In genomic region chr4:109434793-109435080, GRCh38 we compare ENCODE assay signal across 8 cellular contexts. TPM values are rescaled to one million over a fixed set of nuclear protein-coding genes. Genes with fewer than 3 reads are reported as not detected.
A peak's percentile ranks its signal among the peaks of the same experiment; 100 is the strongest.
DNase-seq lines count a peak whose midpoint lies in the region; ATAC-seq, FAIRE-seq and TF ChIP-seq lines count a peak whose summit lies in the region.

No MANE protein-coding gene starts in this region.

- 61% methylated on average over 6 of the region's 6 CpGs for WGBS in GM12878 (ENCODE audit: insufficient coverage, insufficient replicate concordance, low lambda C conversion rate, missing lambda C conversion rate)

- H3K4me3 Mint-ChIP-seq in activated naive CD4-positive, alpha-beta T cell treated with anti-CD3 and anti-CD28 coated beads, Interleukin-2, amount 50 U/mL, for 24 hours, result peak overlapping the region; percentile 93

- no peak for TF ChIP-seq EP300 in GM12878 (IDR thresholded peaks at IDR 0.05; ENCODE audit: borderline replicate concordance in 1 of 2, control insufficient read depth in 1 of 2, low read depth in 2 of 2, low read length in 2 of 2)

- TF ChIP-seq POLR2A in GM12878 (IDR thresholded peaks at IDR 0.05; ENCODE audit: low read depth, low read length), result no peak

- H2AFZ ChIP-seq in GM12878 (ENCODE audit: control insufficient read depth, low read depth, low read length), result no peak overlapping the region

- SMC1A ChIA-PET in GM12878 (lab: Charles Lee; ENCODE audit: uncharacterized antibody, unreplicated experiment), result interaction anchor here (0.6 to 2.3 kb wide), 4 partner anchors 9 to 101 kb away, joined by 3 to 7 read pairs (median 4); no protein-coding TSS in a partner anchor

- peaks cover 65% of the 10 kb centered on the region for H3K4me1 Mint-ChIP-seq in activated naive CD4-positive, alpha-beta T cell treated with anti-CD3 and anti-CD28 coated beads, Interleukin-2, amount 50 U/mL, for 24 hours

- no TSS peak for BruUV-seq in GM12878 (replicated peaks; lab: Mats Ljungman, UMichigan)

- CTCF ChIA-PET in GM12878 (lab: Yijun Ruan, JAX), result interaction anchor here (0.9 to 4.0 kb wide), 7 partner anchors 8 to 544 kb away, joined by 3 to 22 read pairs (median 5); partner anchors contain the start of gene MCUB

- in situ Hi-C loops in GM12878 (cut with MboI), result loop anchor here (25.0 kb wide), 1 partner anchor 753 kb away; the partner anchor contains the start of gene ELOVL6

- FAIRE-seq in GM12878 (lab: Jason Lieb, UNC), result no peak

- POLR2A ChIA-PET in GM12878 (lab: Charles Lee), result interaction anchor here (1.1 to 1.3 kb wide), 2 partner anchors 10 to 381 kb away, joined by 3 read pairs; partner anchors contain the start of gene GAR1

- TF ChIP-seq RAD21 in GM12878 (IDR thresholded peaks at IDR 0.05; ENCODE audit: insufficient read depth, low read depth, low read length), result no peak

- H3K27ac Mint-ChIP-seq in activated naive CD4-positive, alpha-beta T cell treated with anti-CD3 and anti-CD28 coated beads, Interleukin-2, amount 50 U/mL, for 24 hours, result peak overlapping the region; percentile 83

- H3K27me3 Mint-ChIP-seq in activated naive CD4-positive, alpha-beta T cell treated with anti-CD3 and anti-CD28 coated beads, Interleukin-2, amount 50 U/mL, for 24 hours, result no peaks in the 10 kb centered on the region

- H3K9me3 ChIP-seq in GM12878 (replicated peaks; ENCODE audit: control insufficient read depth, insufficient read depth, low read length), result no peaks in the 10 kb centered on the region
- no peaks in the 10 kb centered on the region for H3K9me3 ChIP-seq in lower lobe of right lung
- no peaks in the 10 kb centered on the region for H3K9me3 ChIP-seq in upper lobe of right lung

- H3K9ac ChIP-seq in GM12878 (ENCODE audit: control insufficient read depth, insufficient read depth, low read length), result peak overlapping the region; percentile 76

- TF ChIP-seq CTCF in GM12878 (IDR thresholded peaks at IDR 0.05 in 2 of 3, conservative IDR thresholded peaks at IDR 0.05 in 1 of 3; ENCODE audit: control insufficient read depth in 2 of 3, extremely low read depth in 1 of 3, insufficient read depth in 1 of 3, low read depth in 3 of 3, low read length in 3 of 3) (no peak), lower lobe of right lung (IDR thresholded peaks at IDR 0.05) (no peak), upper lobe of right lung (IDR thresholded peaks at IDR 0.05) (no peak)

- peaks cover 3% of the 10 kb centered on the region; the same call in 1 of the 2 replicates for H4K20me1 ChIP-seq in GM12878 (ENCODE audit: control insufficient read depth, insufficient read depth)

- H3K27me3 ChIP-seq in GM12878 (replicated peaks in 1 of 2; ENCODE audit: control insufficient read depth in 2 of 2, insufficient read depth in 2 of 2, low read length in 1 of 2) (no peaks in the 10 kb centered on the region), lower lobe of right lung (ENCODE audit: low read depth) (no peaks in the 10 kb centered on the region), upper lobe of right lung (no peaks in the 10 kb centered on the region)

- ATAC-seq in GM12878, result no peak; the same call in 2 of the 3 replicates
- ATAC-seq in lower lobe of right lung, result no peak
- ATAC-seq in upper lobe of right lung, result no peak
- ATAC-seq in HG02884 (IDR thresholded peaks at IDR 0.05; ENCODE audit: unreplicated experiment), result no peak
- ATAC-seq in GM19035 (IDR thresholded peaks at IDR 0.05; ENCODE audit: unreplicated experiment), result no peak

- peaks cover 13% of the 10 kb centered on the region for H3K4me1 ChIP-seq in GM12878 (ENCODE audit: control insufficient read depth, insufficient read depth, low read length)
- H3K4me1 ChIP-seq in lower lobe of right lung, result peaks cover 38% of the 10 kb centered on the region
- peaks cover 37% of the 10 kb centered on the region for H3K4me1 ChIP-seq in upper lobe of right lung

- intact Hi-C loops in GM12878 (cut with micrococcal nuclease; ENCODE audit: unreplicated experiment), result loop anchor here (5.0 to 10.0 kb wide), 2 partner anchors 218 to 760 kb away; partner anchors contain the start of gene ELOVL6
- intact Hi-C loops in lower lobe of right lung (cut with DNase I), result no loop called here
- intact Hi-C loops in upper lobe of right lung (cut with DNase I), result no loop called here

- H3K4me2 ChIP-seq in GM12878 (ENCODE audit: control insufficient read depth, insufficient read depth), result peak overlapping the region; percentile 77

- H3K36me3 Mint-ChIP-seq in activated naive CD4-positive, alpha-beta T cell treated with anti-CD3 and anti-CD28 coated beads, Interleukin-2, amount 50 U/mL, for 24 hours, result peaks cover 8% of the 10 kb centered on the region

- H3K36me3 ChIP-seq in GM12878 (ENCODE audit: control insufficient read depth in 2 of 2, insufficient read depth in 2 of 2, low read length in 1 of 2), result no peaks in the 10 kb centered on the region
- peaks cover 9% of the 10 kb centered on the region for H3K36me3 ChIP-seq in lower lobe of right lung
- no peaks in the 10 kb centered on the region for H3K36me3 ChIP-seq in upper lobe of right lung

- H3K4me3 ChIP-seq in GM12878 (peak overlapping the region; percentile 82), lower lobe of right lung (peak overlapping the region; percentile 90), upper lobe of right lung (peak overlapping the region; percentile 90)

- RAD21 ChIA-PET in GM12878 (lab: Charles Lee; ENCODE audit: unreplicated experiment), result interaction anchor here (0.9 to 2.8 kb wide), 5 partner anchors 28 to 269 kb away, joined by 3 to 10 read pairs (median 7); partner anchors contain the start of genes CASP6 and MCUB

- no peak for DNase-seq in activated naive CD4-positive, alpha-beta T cell treated with Interleukin-2 at 50 U/mL for 16 hours
- DNase-seq in GM12878 (ENCODE audit: low read depth, low spot score) (no peak), lower lobe of right lung (no peak), upper lobe of right lung (no peak)
- no peak for DNase-seq in stimulated activated CD4-positive, alpha-beta T cell treated with anti-CD3 and anti-CD28 coated beads, Interleukin-12 subunit alpha, Interleukin-12 subunit beta, amount 100 ng/mL, for 4 hours

- H3K27ac ChIP-seq in GM12878 (ENCODE audit: control insufficient read depth, insufficient read depth) (peak overlapping the region; percentile 56; the same call in 1 of the 2 replicates), lower lobe of right lung (peak overlapping the region; percentile 94), upper lobe of right lung (peak overlapping the region; percentile 96)

- no peaks in the 10 kb centered on the region for H3K9me3 Mint-ChIP-seq in activated naive CD4-positive, alpha-beta T cell treated with anti-CD3 and anti-CD28 coated beads, Interleukin-2, amount 50 U/mL, for 24 hours

- peaks cover 65% of the 10 kb centered on the region for H3K79me2 ChIP-seq in GM12878 (ENCODE audit: control insufficient read depth, insufficient read depth, low read length)

TF ChIP-seq in GM12878, 131 proteins besides CTCF, POLR2A, EP300 and RAD21:
- TF ChIP-seq CBX3 (IDR thresholded peaks at IDR 0.05; ENCODE audit: borderline replicate concordance, low read depth), result no peak
- TF ChIP-seq KAT2A (conservative IDR thresholded peaks at IDR 0.05; ENCODE audit: control insufficient read depth, low read depth, low read length), result no peak
- TF ChIP-seq, protein P1, sequence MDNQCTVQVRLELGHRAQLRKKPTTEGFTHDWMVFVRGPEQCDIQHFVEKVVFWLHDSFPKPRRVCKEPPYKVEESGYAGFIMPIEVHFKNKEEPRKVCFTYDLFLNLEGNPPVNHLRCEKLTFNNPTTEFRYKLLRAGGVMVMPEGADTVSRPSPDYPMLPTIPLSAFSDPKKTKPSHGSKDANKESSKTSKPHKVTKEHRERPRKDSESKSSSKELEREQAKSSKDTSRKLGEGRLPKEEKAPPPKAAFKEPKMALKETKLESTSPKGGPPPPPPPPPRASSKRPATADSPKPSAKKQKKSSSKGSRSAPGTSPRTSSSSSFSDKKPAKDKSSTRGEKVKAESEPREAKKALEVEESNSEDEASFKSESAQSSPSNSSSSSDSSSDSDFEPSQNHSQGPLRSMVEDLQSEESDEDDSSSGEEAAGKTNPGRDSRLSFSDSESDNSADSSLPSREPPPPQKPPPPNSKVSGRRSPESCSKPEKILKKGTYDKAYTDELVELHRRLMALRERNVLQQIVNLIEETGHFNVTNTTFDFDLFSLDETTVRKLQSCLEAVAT (IDR thresholded peaks at IDR 0.05), result 0 out of 2 replicates have a peak, but pooled peaks have one; percentile 19
- no peak for TF ChIP-seq NFIC (IDR thresholded peaks at IDR 0.05; ENCODE audit: low read depth, low read length)
- no peak for TF ChIP-seq RCOR1 (conservative IDR thresholded peaks at IDR 0.05; ENCODE audit: low read depth, low read length)

RNA-seq across cellular contexts. Expression of gene SEC24B, which starts 1.1 kb away (rescaled TPM):
- 52.5 and 54.5 TPM in 2 replicates for total RNA-seq in GM12878 (2013; cell fraction: nucleolus; rRNA removed)
- 11.3 and 12.9 TPM in 2 replicates for total RNA-seq in GM12878 (2014; rRNA removed)
- total RNA-seq in GM12878 (2014; rRNA removed; fragmentation: Illumina TruSeq; extraction: Trizol), result 16.0 and 16.1 TPM in 2 replicates
- total RNA-seq in GM12878 (2021), result 17.9 and 19.2 TPM in 2 replicates
- polyA plus RNA-seq in GM12878 (2011; ENCODE audit: low read depth), result 7.5 TPM
- 36.2 and 43.2 TPM in 2 replicates for polyA plus RNA-seq in GM12878 (2011; rRNA removed)
- 36.2 and 38.2 TPM in 2 replicates for polyA plus RNA-seq in GM12878 (2011; cell fraction: cytosol; rRNA removed)
- 32.3 and 40.4 TPM in 2 replicates for polyA plus RNA-seq in GM12878 (2011; cell fraction: nucleus; rRNA removed)
- 9.1 and 14.4 TPM in 2 replicates for polyA plus RNA-seq in GM12878 (2012)
- polyA plus RNA-seq in GM12878 (2014; fragmentation: Illumina TruSeq; extraction: Trizol), result 24.5 and 26.5 TPM in 2 replicates
- polyA plus RNA-seq in GM12878 (2014; fragmentation: Nextera tagmentation; extraction: Ambion mirVana), result 1 to 10 TPM; 6.4 to 8.1 TPM
- 15.9 and 16.0 TPM in 2 replicates for polyA plus RNA-seq in GM12878 (2014; rRNA removed)
- polyA plus RNA-seq in GM12878 (2016; fragmentation: Nextera tagmentation; extraction: Ambion mirVana), result 10 to 100 TPM; 15.7 to 16.6 TPM
- polyA minus RNA-seq in GM12878 (2011; rRNA and poly(A)+ RNA removed), result 108 and 136 TPM in 2 replicates
- polyA minus RNA-seq in GM12878 (2011; cell fraction: cytosol; rRNA and poly(A)+ RNA removed), result 23.0 and 23.7 TPM in 2 replicates
- polyA minus RNA-seq in GM12878 (2011; cell fraction: nucleus; rRNA and poly(A)+ RNA removed), result 48.2 and 65.2 TPM in 2 replicates
- 35.0 TPM for total RNA-seq in lower lobe of right lung
- 34.6 TPM for total RNA-seq in upper lobe of right lung
